In the genomic region with DNA sequence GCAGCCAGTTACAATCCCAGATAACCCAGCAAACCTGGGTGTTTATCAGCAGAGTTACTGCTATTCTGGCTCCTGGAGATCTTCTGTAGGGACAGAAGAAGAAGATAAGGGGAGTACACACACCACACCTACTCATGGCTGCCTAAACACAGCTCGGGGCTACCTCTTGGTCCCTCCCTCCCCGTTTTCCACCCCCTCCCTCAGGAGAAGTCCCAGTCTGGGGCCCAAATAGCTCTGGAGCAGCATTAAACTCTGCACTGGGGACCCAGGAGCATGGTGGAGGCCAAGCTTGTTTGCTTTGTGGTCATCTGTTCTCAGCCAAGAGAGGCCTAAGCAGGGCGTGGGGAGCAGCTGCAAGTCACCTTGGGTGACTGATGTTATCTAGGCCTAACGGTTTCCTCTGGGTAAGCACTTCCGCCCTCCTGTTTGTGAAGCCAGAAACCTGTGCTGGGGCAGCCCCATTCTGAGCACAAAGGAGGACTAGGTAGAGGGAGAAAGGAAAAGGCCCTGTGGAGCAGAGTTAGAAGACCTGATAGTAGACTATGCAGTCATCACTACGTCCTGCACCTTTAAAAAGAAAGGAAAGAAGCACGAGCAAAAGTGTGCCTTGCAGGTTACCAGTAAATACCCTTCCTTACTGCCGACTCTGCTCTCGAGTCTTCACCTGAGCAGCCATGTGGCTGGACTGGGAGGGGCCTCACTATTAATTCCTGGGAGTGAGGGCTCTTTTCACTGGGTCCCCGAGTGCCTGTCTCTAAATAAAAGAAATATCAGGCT, we compare ENCODE assay signal across 9 cellular contexts. TPM values are rescaled to one million over a fixed set of nuclear protein-coding genes. Genes with fewer than 3 reads are reported as not detected.
DNase-seq lines count a peak whose midpoint lies in the region; ATAC-seq, FAIRE-seq and TF ChIP-seq lines count a peak whose summit lies in the region.
"Had no signal": no experiment of that assay in that cellular context is flagged by ENCODE, and none has a peak within 500 bp of the region (broad histone marks: within the 10 kb centered on the region; RNA-seq: fewer than 3 reads in every experiment).

No MANE protein-coding gene starts in this region.

- no peak for FAIRE-seq in frontal cortex (lab: Jason Lieb, UNC)

- H3K36me3 ChIP-seq in PC-3 (ENCODE audit: low read depth, low read length) (no peaks in the 10 kb centered on the region), muscle layer of duodenum (ENCODE audit: control insufficient read depth in 1 of 2, insufficient read depth in 2 of 2, low read length in 2 of 2) (no peaks in the 10 kb centered on the region)
- H3K36me3 ChIP-seq: uterus had no signal

- H3K9ac ChIP-seq in PC-3 (ENCODE audit: low read length), result no peak overlapping the region

- no peaks in the 10 kb centered on the region for H3K79me2 ChIP-seq in PC-3 (ENCODE audit: low read length)

- ATAC-seq in GM19023 (IDR thresholded peaks at IDR 0.05; ENCODE audit: unreplicated experiment), result peak; percentile 66
- ATAC-seq in HG02973 (IDR thresholded peaks at IDR 0.05; ENCODE audit: unreplicated experiment), result peak; percentile 60
- peak; percentile 73 for ATAC-seq in PC-3

- no peak overlapping the region for H2AFZ ChIP-seq in PC-3 (ENCODE audit: low read length)

- H3K27me3 ChIP-seq in PC-3 (ENCODE audit: low read length) (peaks cover 62% of the 10 kb centered on the region), muscle layer of duodenum (ENCODE audit: low read depth, low read length) (no peaks in the 10 kb centered on the region)
- H3K27me3 ChIP-seq: uterus had no signal

- CTCF ChIA-PET in PC-3 (lab: Charles Lee), result no interaction called here

- H3K27ac ChIP-seq in PC-3 (ENCODE audit: low read length), result no peak overlapping the region
- H3K27ac ChIP-seq in muscle layer of duodenum (ENCODE audit: low read length), result peak overlapping the region; percentile 77

- no peak overlapping the region for H3K4me2 ChIP-seq in PC-3 (ENCODE audit: low read length)

- H3K9me3 ChIP-seq in PC-3 (ENCODE audit: low read length), result no peaks in the 10 kb centered on the region
- no peaks in the 10 kb centered on the region for H3K9me3 ChIP-seq in muscle layer of duodenum (ENCODE audit: control insufficient read depth in 1 of 2, low read length in 2 of 2)
- H3K9me3 ChIP-seq: uterus had no signal

- H3K4me3 ChIP-seq in PC-3 (ENCODE audit: low read length) (no peak overlapping the region), muscle layer of duodenum (ENCODE audit: low read depth in 1 of 2, low read length in 2 of 2) (no peak overlapping the region)
- H3K4me3 ChIP-seq: uterus had no signal

- DNase-seq in PC-3 (peak; percentile 18), NCI-H446 (lab: John Stamatoyannopoulos, UW) (no peak), NCI-H345 treated with DMSO at 0.1 percent for 48 hours (lab: John Stamatoyannopoulos, UW; ENCODE audit: unreplicated experiment) (no peak), frontal cortex (ENCODE audit: low spot score in 2 of 2) (no peak)
- DNase-seq in activated T-helper 1 cell treated with anti-CD3 and anti-CD28 coated beads, Interleukin-2, amount 50 U/mL, for 16 hours (ENCODE audit: low read depth in 1 of 2, low spot score in 1 of 2), result peak; percentile 63 to 67

- H3K9me2 ChIP-seq in PC-3 (replicated peaks; ENCODE audit: low read length), result no peaks in the 10 kb centered on the region

- H3K4me1 ChIP-seq in PC-3 (ENCODE audit: insufficient read depth, low read length) (peaks cover 9% of the 10 kb centered on the region; the same call in 1 of the 2 replicates), muscle layer of duodenum (ENCODE audit: control insufficient read depth in 1 of 2, insufficient read depth in 2 of 2, low read length in 2 of 2) (peaks cover 12 to 14% of the 10 kb centered on the region in 2 donors)
- H3K4me1 ChIP-seq: uterus had no signal

- no peak for TF ChIP-seq CTCF in PC-3 (conservative IDR thresholded peaks at IDR 0.05; ENCODE audit: low read depth, low read length)

- intact Hi-C loops in PC-3 (cut with micrococcal nuclease), result no loop called here

- H4K20me1 ChIP-seq in PC-3 (ENCODE audit: low read length), result no peaks in the 10 kb centered on the region

- POLR2A ChIA-PET in PC-3 (lab: Charles Lee; ENCODE audit: unreplicated experiment), result interaction anchor here (0.6 kb wide), 1 partner anchor 48 kb away, joined by 4 read pairs; no protein-coding TSS in a partner anchor

- no TSS peak for BruUV-seq in PC-3 (replicated peaks; lab: Mats Ljungman, UMichigan)

- no peaks in the 10 kb centered on the region for H3F3A ChIP-seq in PC-3 (ENCODE audit: low read length, unreplicated experiment)

RNA-seq across cellular contexts. Expression of gene RCSD1, which starts 2.0 kb away (rescaled TPM):
- total RNA-seq in PC-3 (2014; rRNA removed) (not detected in 2 replicates), frontal cortex (4.5 TPM)

Comparison
In these comparisons a context has a peak if more than half of its experiments do, and no peak if none do; other contexts are left out.
1. DNase-seq: peak in PC-3 (single experiment) and activated T-helper 1 cell treated with anti-CD3 and anti-CD28 coated beads, Interleukin-2, amount 50 U/mL, for 16 hours (2 of 2); none in NCI-H446 (0 of 2), NCI-H345 treated with DMSO at 0.1 percent for 48 hours (single experiment) and frontal cortex (0 of 2).
2. Peak in every context shown above with its lines, with median percentiles within 50 percentile points of each other: ATAC-seq.